1 cellular context compared by ENCODE assay signal in genomic region chr6:148967128-148967527, GRCh38.
TF ChIP-seq lines count a peak whose summit lies in the region.

No MANE protein-coding gene starts in this region.

TF ChIP-seq in H1, 55 proteins besides CTCF, POLR2A, EP300 and RAD21:
- no peak for TF ChIP-seq SP1 (IDR thresholded peaks at IDR 0.05; ENCODE audit: low read depth, low read length)
- no peak for TF ChIP-seq BACH1 (IDR thresholded peaks at IDR 0.05; ENCODE audit: low read length)
- no peak for TF ChIP-seq KDM1A (IDR thresholded peaks at IDR 0.05; ENCODE audit: borderline replicate concordance, low read length)
- no peak for TF ChIP-seq FOSL1 (IDR thresholded peaks at IDR 0.05; ENCODE audit: insufficient read depth, low read depth, low read length)
